In genomic region chr14:75258803-75259509, GRCh38 we compare ENCODE assay signal across 8 cellular contexts. TPM values are rescaled to one million over a fixed set of nuclear protein-coding genes. Genes with fewer than 3 reads are reported as not detected.
DNase-seq lines count a peak whose midpoint lies in the region; ATAC-seq lines count a peak whose summit lies in the region.

No MANE protein-coding gene starts in this region.

- H2AFZ ChIP-seq in mesenchymal stem cell (ENCODE audit: low read depth, low read length): peak overlapping the region; percentile 83

- H3K9me3 ChIP-seq in endocrine pancreas (ENCODE audit: control insufficient read depth, low read length) (no peaks in the 10 kb centered on the region), mesenchymal stem cell (ENCODE audit: control insufficient read depth, low read length) (no peaks in the 10 kb centered on the region)

- WGBS in mesenchymal stem cell: under 1% methylated on average over 37 of the region's 40 CpGs

- H2BK12ac ChIP-seq in mesenchymal stem cell (ENCODE audit: low read length in 2 of 2): peak overlapping the region; percentile 93 to 95

- H3K14ac ChIP-seq in mesenchymal stem cell (ENCODE audit: low read length in 2 of 2): peak overlapping the region in 1 of 2 experiments; percentile 82

- H2BK120ac ChIP-seq in mesenchymal stem cell (ENCODE audit: low read depth, low read length): peak overlapping the region; percentile 83

- peak overlapping the region; percentile 97 for H4K91ac ChIP-seq in mesenchymal stem cell (ENCODE audit: low read length)

- H3K4me3 ChIP-seq in endocrine pancreas (ENCODE audit: control insufficient read depth, insufficient read depth, low read length): peak overlapping the region; percentile 64
- H3K4me3 ChIP-seq in mesenchymal stem cell (ENCODE audit: insufficient read depth in 1 of 2, low read depth in 1 of 2, low read length in 2 of 2): peak overlapping the region; percentile 42 to 81

- no peak overlapping the region for H2AK5ac ChIP-seq in mesenchymal stem cell (ENCODE audit: low read length, severe bottlenecking)

- H3K79me1 ChIP-seq in mesenchymal stem cell (replicated peaks; ENCODE audit: low read length, poor library complexity, severe bottlenecking): no peaks in the 10 kb centered on the region

- H3K18ac ChIP-seq in mesenchymal stem cell (ENCODE audit: low read depth in 1 of 2, low read length in 2 of 2): peak overlapping the region; percentile 96 to 100

- H3K27me3 ChIP-seq in endocrine pancreas (ENCODE audit: control insufficient read depth, insufficient read depth, low read length) (no peaks in the 10 kb centered on the region), mesenchymal stem cell (ENCODE audit: control insufficient read depth in 1 of 2, insufficient read depth in 1 of 2, low read length in 2 of 2) (peaks cover 0 to 5% of the 10 kb centered on the region in 2 experiments)

- peak; percentile 97 for ATAC-seq in GM21390 (IDR thresholded peaks at IDR 0.05; ENCODE audit: unreplicated experiment)

- H3K36me3 ChIP-seq in endocrine pancreas (ENCODE audit: control insufficient read depth, insufficient read depth, low read length): no peaks in the 10 kb centered on the region
- H3K36me3 ChIP-seq in mesenchymal stem cell (ENCODE audit: control insufficient read depth in 1 of 2, insufficient read depth in 2 of 2, low read depth in 1 of 2, low read length in 2 of 2): no peaks in the 10 kb centered on the region

- peak overlapping the region; percentile 60 for H2BK5ac ChIP-seq in mesenchymal stem cell (ENCODE audit: low read depth, low read length, poor library complexity, severe bottlenecking)

- H3K9ac ChIP-seq in endocrine pancreas (ENCODE audit: control insufficient read depth, insufficient read depth, low read length): peak overlapping the region; percentile 44
- peak overlapping the region; percentile 97 for H3K9ac ChIP-seq in mesenchymal stem cell (ENCODE audit: low read length)

- no peak overlapping the region for H3K23ac ChIP-seq in mesenchymal stem cell (ENCODE audit: low read length in 2 of 2)

- peak; percentile 100 for DNase-seq in COLO668 (lab: John Stamatoyannopoulos, UW; ENCODE audit: unreplicated experiment)
- DNase-seq in HUDEP-2 (lab: John Stamatoyannopoulos, UW; ENCODE audit: unreplicated experiment in 76 of 76): peak; percentile 60 to 99 (median 97)
- DNase-seq in NOMO-1 treated with dmso at 0.1 percent for 144 hours (lab: John Stamatoyannopoulos, UW; ENCODE audit: unreplicated experiment): peak; percentile 98
- DNase-seq in activated CD8-positive, alpha-beta memory T cell treated with anti-CD3 and anti-CD28 coated beads, Interleukin-2, amount 50 U/mL, for 24 hours (ENCODE audit: extremely low read depth): peak; percentile 97
- DNase-seq in mesenchymal stem cell: peak; percentile 100
- DNase-seq in stimulated activated CD8-positive, alpha-beta memory T cell treated with anti-CD3 and anti-CD28 coated beads, Interleukin-12 subunit alpha, Interleukin-12 subunit beta, amount 100 ng/mL, for 24 hours (ENCODE audit: extremely low read depth): peak; percentile 97

- peak overlapping the region; percentile 92 to 97 for H3K4ac ChIP-seq in mesenchymal stem cell (ENCODE audit: low read depth in 1 of 2, low read length in 2 of 2)

- peak overlapping the region; percentile 89 for H3K4me2 ChIP-seq in mesenchymal stem cell (ENCODE audit: low read length, poor library complexity, severe bottlenecking)

- H3K4me1 ChIP-seq in endocrine pancreas (ENCODE audit: control insufficient read depth, insufficient read depth, low read length) (peaks cover 13% of the 10 kb centered on the region), mesenchymal stem cell (ENCODE audit: control insufficient read depth, insufficient read depth, low read depth, low read length) (peaks cover 8% of the 10 kb centered on the region)

- H4K8ac ChIP-seq in mesenchymal stem cell (ENCODE audit: low read length): peak overlapping the region; percentile 99

- H2BK15ac ChIP-seq in mesenchymal stem cell (ENCODE audit: low read depth, poor library complexity, severe bottlenecking): peak overlapping the region; percentile 15

- peak overlapping the region; percentile 93 for H3K27ac ChIP-seq in mesenchymal stem cell (ENCODE audit: low read length, poor library complexity, severe bottlenecking)

RNA-seq across cellular contexts. Expression of gene FOS, which starts 19.7 kb away (rescaled TPM):
- polyA plus RNA-seq in mesenchymal stem cell (2013, experiment 1 of 2): 587 TPM
- polyA plus RNA-seq in mesenchymal stem cell (2013, experiment 2 of 2): 551 TPM

Comparison
In these comparisons a context has a peak if more than half of its experiments do, and no peak if none do; other contexts are left out.
1. Peak in every context shown above with its lines: DNase-seq, ATAC-seq, H3K4me3 ChIP-seq and H3K27ac ChIP-seq.